Comparison of ENCODE assay signal across 22 cellular contexts in the genomic region with DNA sequence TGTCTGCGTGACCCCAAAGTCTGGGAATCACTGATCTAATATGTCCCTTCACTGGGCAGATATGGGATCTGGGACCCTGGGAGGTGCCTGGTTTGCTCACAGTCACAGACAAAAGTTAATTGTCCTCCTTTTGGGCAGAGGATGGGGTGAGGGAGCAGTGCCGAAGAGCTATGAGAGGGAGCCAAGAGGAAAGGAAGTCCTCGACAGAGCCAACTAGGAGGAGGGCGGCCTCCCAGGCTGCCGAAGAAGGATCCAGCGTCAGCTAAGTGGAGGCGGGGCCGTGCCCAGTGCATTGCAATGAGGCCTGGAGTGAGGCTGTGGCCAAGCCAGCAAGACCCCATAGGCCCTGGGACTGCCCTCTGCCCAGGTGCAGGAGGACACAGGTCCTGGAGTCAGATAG. TPM values are rescaled to one million over a fixed set of nuclear protein-coding genes. Genes with fewer than 3 reads are reported as not detected.
DNase-seq lines count a peak whose midpoint lies in the region; ATAC-seq, FAIRE-seq and TF ChIP-seq lines count a peak whose summit lies in the region.
"Had no signal": no experiment of that assay in that cellular context is flagged by ENCODE, and none has a peak within 500 bp of the region (broad histone marks: within the 10 kb centered on the region; RNA-seq: fewer than 3 reads in every experiment).

No MANE protein-coding gene starts in this region.

- no peak overlapping the region for H2AFZ ChIP-seq in H9 (ENCODE audit: low read length)
- H2AFZ ChIP-seq: hepatocyte had no signal

- H3K18ac ChIP-seq in H9 (ENCODE audit: insufficient read length, low read depth, low read length), result no peak overlapping the region

- H3K79me1 ChIP-seq in H9 (ENCODE audit: insufficient read depth, low read depth, low read length, poor library complexity, severe bottlenecking), result no peaks in the 10 kb centered on the region

- peaks cover 2% of the 10 kb centered on the region for H4K20me1 ChIP-seq in H9 (ENCODE audit: control insufficient read depth, insufficient read depth, insufficient read length)

- no peaks in the 10 kb centered on the region for H3K23me2 ChIP-seq in H9 (ENCODE audit: insufficient read length, low read depth, low read length, poor library complexity, severe bottlenecking)

- H2BK20ac ChIP-seq in H9 (ENCODE audit: low read depth, low read length, poor library complexity, severe bottlenecking), result no peak overlapping the region

- peak overlapping the region; percentile 49 to 89 (median 55); a peak in 4 of 7 replicates for H3K27ac Mint-ChIP-seq in H9
- H3K27ac Mint-ChIP-seq in osteocyte (ENCODE audit: unreplicated experiment), result no peak overlapping the region
- H3K27ac Mint-ChIP-seq: CD4-positive, alpha-beta memory T cell; naive thymus-derived CD4-positive, alpha-beta T cell; stimulated activated effector memory CD8-positive, alpha-beta T cell treated with anti-CD3 and anti-CD28 coated beads, Interleukin-12 subunit alpha, Interleukin-12 subunit beta, amount 100 ng/mL, for 72 hours had no signal

- intact Hi-C loops in dorsolateral prefrontal cortex (cut with DNase I), result no loop called here
- intact Hi-C loops in kidney (cut with DNase I), result no loop called here
- intact Hi-C loops in sciatic nerve (cut with DNase I), result no loop called here

- no peaks in the 10 kb centered on the region; a peak in 1 of 5 replicates for H3K9me3 Mint-ChIP-seq in H9
- no peaks in the 10 kb centered on the region for H3K9me3 Mint-ChIP-seq in osteocyte (ENCODE audit: unreplicated experiment)
- H3K9me3 Mint-ChIP-seq: naive thymus-derived CD4-positive, alpha-beta T cell; stimulated activated effector memory CD8-positive, alpha-beta T cell treated with anti-CD3 and anti-CD28 coated beads, Interleukin-12 subunit alpha, Interleukin-12 subunit beta, amount 100 ng/mL, for 72 hours had no signal

- H3K4ac ChIP-seq in H9 (ENCODE audit: low read depth, low read length), result no peak overlapping the region

- H3K36me3 Mint-ChIP-seq in H9 (ENCODE audit: insufficient read depth in 1 of 3, low read depth in 3 of 3), result peaks cover 41 to 70% (median 44%) of the 10 kb centered on the region in 3 experiments
- H3K36me3 Mint-ChIP-seq in osteocyte (ENCODE audit: unreplicated experiment), result no peaks in the 10 kb centered on the region
- H3K36me3 Mint-ChIP-seq: CD4-positive, alpha-beta memory T cell; naive thymus-derived CD4-positive, alpha-beta T cell; stimulated activated effector memory CD8-positive, alpha-beta T cell treated with anti-CD3 and anti-CD28 coated beads, Interleukin-12 subunit alpha, Interleukin-12 subunit beta, amount 100 ng/mL, for 72 hours had no signal

- H4K91ac ChIP-seq in H9 (ENCODE audit: insufficient read length, low read depth, low read length), result no peak overlapping the region

- no peak overlapping the region for H3K4me3 ChIP-seq in dorsolateral prefrontal cortex
- H3K4me3 ChIP-seq in kidney (ENCODE audit: low read length in 2 of 2), result no peak overlapping the region
- H3K4me3 ChIP-seq: HAP-1, hepatocyte had no signal

- no peak for TF ChIP-seq CTCF in H9 (conservative IDR thresholded peaks at IDR 0.05)
- no peak for TF ChIP-seq CTCF in dorsolateral prefrontal cortex (IDR thresholded peaks at IDR 0.05 in 54 of 56, conservative IDR thresholded peaks at IDR 0.05 in 2 of 56; ENCODE audit: low read depth in 1 of 56, partially characterized antibody in 56 of 56)
- no peak for TF ChIP-seq CTCF in kidney (IDR thresholded peaks at IDR 0.05; ENCODE audit: borderline replicate concordance, extremely low read depth, insufficient read depth)
- TF ChIP-seq CTCF in osteocyte (IDR thresholded peaks at IDR 0.05), result no peak

- H2BK12ac ChIP-seq in H9 (ENCODE audit: insufficient read length, low read depth, low read length), result no peak overlapping the region

- peaks cover 6% of the 10 kb centered on the region; the same call in 1 of the 2 replicates for H3K4me1 ChIP-seq in H9 (ENCODE audit: insufficient read depth, low read length)
- H3K4me1 ChIP-seq in kidney (ENCODE audit: control insufficient read depth in 1 of 2, insufficient read depth in 1 of 2, low read depth in 1 of 2, low read length in 2 of 2), result peaks cover 11 to 14% of the 10 kb centered on the region in 2 donors
- H3K4me1 ChIP-seq: HAP-1 had no signal

- WGBS in H9 (ENCODE audit: extremely low coverage, insufficient read length, low lambda C conversion rate), result no CpG with 5 or more reads among the region's 8 CpGs

- no peak overlapping the region for H3T11ph ChIP-seq in H9 (ENCODE audit: low read length)

- H3K4me2 ChIP-seq in H9 (ENCODE audit: insufficient read depth, insufficient read length, low read length), result no peak overlapping the region
- H3K4me2 ChIP-seq: hepatocyte had no signal

- H3K9me3 ChIP-seq in H9 (ENCODE audit: control insufficient read depth, low read depth, low read length) (no peaks in the 10 kb centered on the region), kidney (ENCODE audit: control insufficient read depth in 1 of 2, low read length in 2 of 2) (no peaks in the 10 kb centered on the region)
- H3K9me3 ChIP-seq: HAP-1 had no signal

- H3K27ac ChIP-seq in H9 (ENCODE audit: insufficient read length, low read depth, low read length), result no peak overlapping the region
- peak overlapping the region in 56 of 59 donors; percentile 0 to 93 (median 75) for H3K27ac ChIP-seq in dorsolateral prefrontal cortex
- H3K27ac ChIP-seq in kidney (ENCODE audit: low read depth in 2 of 2, low read length in 2 of 2), result peak overlapping the region; percentile 38 to 52
- H3K27ac ChIP-seq: brain microvascular endothelial cell, hepatocyte, WERI-Rb-1 had no signal

- H3K27me3 Mint-ChIP-seq in H9 (ENCODE audit: low read depth) (no peaks in the 10 kb centered on the region), osteocyte (ENCODE audit: unreplicated experiment) (no peaks in the 10 kb centered on the region)
- H3K27me3 Mint-ChIP-seq: naive thymus-derived CD4-positive, alpha-beta T cell had no signal

- H3K4me1 Mint-ChIP-seq in H9 (peaks cover 40 to 49% of the 10 kb centered on the region in 2 experiments), osteocyte (ENCODE audit: unreplicated experiment) (peaks cover 10% of the 10 kb centered on the region)
- H3K4me1 Mint-ChIP-seq: CD4-positive, alpha-beta memory T cell; naive thymus-derived CD4-positive, alpha-beta T cell; stimulated activated effector memory CD8-positive, alpha-beta T cell treated with anti-CD3 and anti-CD28 coated beads, Interleukin-12 subunit alpha, Interleukin-12 subunit beta, amount 100 ng/mL, for 72 hours had no signal

- DNase-seq in H9 (no peak), dorsolateral prefrontal cortex (peak in 2 of 10 donors; percentile 54 to 55), kidney (peak; percentile 72), sciatic nerve (ENCODE audit: low spot score) (peak; percentile 73), CD1c-positive myeloid dendritic cell (ENCODE audit: extremely low spot score) (no peak), osteocyte (ENCODE audit: extremely low spot score, unreplicated experiment) (no peak)
- DNase-seq: activated CD8-positive, alpha-beta memory T cell treated with anti-CD3 and anti-CD28 coated beads, Interleukin-2, amount 50 U/mL, for 4 hours; brain microvascular endothelial cell; CD4-positive, alpha-beta memory T cell; Karpas-422; naive thymus-derived CD4-positive, alpha-beta T cell; NCI-H187; NCI-H526 treated with DMSO at 0.1 percent for 48 hours; stimulated activated CD4-positive, alpha-beta T cell treated with anti-CD3 and anti-CD28 coated beads, Interleukin-1b, Interleukin-23, amount 100 ng/mL, for 48 hours had no signal

- no peak overlapping the region for H2AK5ac ChIP-seq in H9 (ENCODE audit: insufficient read length, low read length)

- no peak overlapping the region for H2BK120ac ChIP-seq in H9 (ENCODE audit: low read depth, low read length, poor library complexity, severe bottlenecking)

- H4K8ac ChIP-seq in H9 (replicated peaks; ENCODE audit: insufficient read length, low read depth, low read length), result no peak overlapping the region

- no peak overlapping the region for H3K56ac ChIP-seq in H9 (ENCODE audit: insufficient read length, low read depth, low read length)

- FAIRE-seq in kidney (lab: Jason Lieb, UNC), result no peak
- FAIRE-seq: endometrium, RCC 7860 had no signal

- no peak overlapping the region for H2BK15ac ChIP-seq in H9 (ENCODE audit: low read depth, low read length)

- H3K23ac ChIP-seq in H9 (ENCODE audit: insufficient read length, low read depth, low read length), result no peak overlapping the region

- no peaks in the 10 kb centered on the region for H3K27me3 ChIP-seq in H9 (ENCODE audit: insufficient read depth, low read length)
- H3K27me3 ChIP-seq in dorsolateral prefrontal cortex, result peaks cover 0 to 4% (median 0%) of the 10 kb centered on the region in 45 donors
- H3K27me3 ChIP-seq: hepatocyte had no signal

- H3K9ac ChIP-seq in H9 (ENCODE audit: extremely low read depth, insufficient read length, low read length), result no peak overlapping the region
- no peak overlapping the region for H3K9ac ChIP-seq in kidney (ENCODE audit: low read length in 2 of 2)

- H3K79me2 ChIP-seq in H9 (ENCODE audit: insufficient read depth, low read length), result no peaks in the 10 kb centered on the region
- H3K79me2 ChIP-seq: hepatocyte had no signal

- no peak overlapping the region for H3K4me3 Mint-ChIP-seq in H9
- no peak overlapping the region for H3K4me3 Mint-ChIP-seq in osteocyte (ENCODE audit: unreplicated experiment)
- H3K4me3 Mint-ChIP-seq: CD4-positive, alpha-beta memory T cell; naive thymus-derived CD4-positive, alpha-beta T cell; stimulated activated effector memory CD8-positive, alpha-beta T cell treated with anti-CD3 and anti-CD28 coated beads, Interleukin-12 subunit alpha, Interleukin-12 subunit beta, amount 100 ng/mL, for 72 hours had no signal

- no peak overlapping the region for H3K14ac ChIP-seq in H9 (ENCODE audit: insufficient read depth, low read length)

- no peaks in the 10 kb centered on the region for H3K36me3 ChIP-seq in kidney (ENCODE audit: control insufficient read depth in 1 of 2, insufficient read depth in 2 of 2, low read length in 2 of 2)
- H3K36me3 ChIP-seq: brain microvascular endothelial cell, HAP-1 had no signal

- ATAC-seq in sciatic nerve (peak; percentile 59), HG03457 (IDR thresholded peaks at IDR 0.05; ENCODE audit: unreplicated experiment) (no peak), HG02884 (IDR thresholded peaks at IDR 0.05; ENCODE audit: unreplicated experiment) (no peak)
- ATAC-seq: naive thymus-derived CD4-positive, alpha-beta T cell; stimulated activated effector memory CD8-positive, alpha-beta T cell treated with anti-CD3 and anti-CD28 coated beads, Interleukin-12 subunit alpha, Interleukin-12 subunit beta, amount 100 ng/mL, for 72 hours had no signal

- no peak overlapping the region for H4K5ac ChIP-seq in H9 (ENCODE audit: insufficient read length, low read depth, low read length)

- no peak overlapping the region for H2BK5ac ChIP-seq in H9 (ENCODE audit: insufficient read length, low read length)

RNA-seq across cellular contexts. Expression of a gene that starts 11.4 kb away (rescaled TPM):
- total RNA-seq in H9 (2021) (122 and 126 TPM in 2 replicates), dorsolateral prefrontal cortex (100 to 1,000 TPM in 30 of 120 experiments, 10 to 100 TPM in 90; 23.4 to 303 (median 71.6) TPM), kidney (397 TPM), sciatic nerve (92.1 TPM), osteocyte (26.3 and 31.1 TPM in 2 replicates)
- polyA plus RNA-seq in kidney (ENCODE audit: insufficient read depth, low read depth, low replicate concordance), result 439 TPM
- polyA plus RNA-seq: CD4-positive, alpha-beta memory T cell had no signal

RNA-seq across cellular contexts. Expression of a gene that starts 17.6 kb away (rescaled TPM):
- total RNA-seq in H9 (2021) (47.2 and 53.8 TPM in 2 replicates), dorsolateral prefrontal cortex (10 to 100 TPM; 37.9 to 85.0 (median 52.8) TPM), kidney (75.3 TPM), sciatic nerve (73.7 TPM), osteocyte (45.4 and 51.5 TPM in 2 replicates)
- 28.4 TPM for polyA plus RNA-seq in kidney (ENCODE audit: insufficient read depth, low read depth, low replicate concordance)

Comparison
In these comparisons a context has a peak if more than half of its experiments do, and no peak if none do; other contexts are left out.
1. DNase-seq: peak in kidney (single experiment) and sciatic nerve (single experiment); none in H9 (single experiment), CD1c-positive myeloid dendritic cell (single experiment) and osteocyte (single experiment).